ENCODE assay signal across 20 cellular contexts in the genomic region with DNA sequence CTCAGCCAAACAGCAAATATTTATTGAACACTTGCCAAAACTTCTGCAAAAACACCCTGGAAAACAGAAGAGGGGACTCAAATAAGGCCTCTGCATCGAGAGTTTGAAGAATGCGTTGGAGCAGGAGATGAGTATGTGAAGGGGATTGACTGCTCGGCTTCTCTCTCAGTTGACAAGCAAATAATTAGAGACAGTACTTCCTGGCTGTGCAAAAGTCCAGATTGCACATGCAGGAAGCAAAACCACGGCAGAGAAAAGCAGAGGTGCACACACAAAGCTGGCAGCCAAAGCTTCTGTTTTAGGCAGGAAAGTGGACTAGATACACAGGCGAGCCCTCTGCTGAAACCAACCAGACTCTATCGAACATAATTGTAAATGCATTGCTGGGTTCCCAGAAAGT.
"Had no signal": no experiment of that assay in that cellular context is flagged by ENCODE, and none has a peak within 500 bp of the region (broad histone marks: within the 10 kb centered on the region; RNA-seq: fewer than 3 reads in every experiment).

No MANE protein-coding gene starts in this region.

- H3K27me3 Mint-ChIP-seq: dendritic cell treated with granulocyte-macrophage colony-stimulating factor and Interleukin-4, amounts not matched to agents 40 ng/mL and 50 ng/mL, for 4 days; naive B cell; stimulated activated naive CD8-positive, alpha-beta T cell treated with anti-CD3 and anti-CD28 coated beads, Interleukin-15, Interleukin-2, amounts not matched to agents 100 ng/mL and 50 ng/mL, for 24 hours had no signal

- H3K27ac ChIP-seq: foreskin keratinocyte, psoas muscle, right lobe of liver, tibial nerve, upper lobe of right lung, vagina had no signal

- H3K36me3 Mint-ChIP-seq: immature natural killer cell; naive B cell; stimulated activated effector memory CD8-positive, alpha-beta T cell treated with anti-CD3 and anti-CD28 coated beads, Interleukin-12 subunit alpha, Interleukin-12 subunit beta, amount 100 ng/mL, for 72 hours had no signal

- ATAC-seq: foreskin keratinocyte; left cardiac atrium; left ventricle myocardium superior; psoas muscle; stimulated activated effector memory CD8-positive, alpha-beta T cell treated with anti-CD3 and anti-CD28 coated beads, Interleukin-12 subunit alpha, Interleukin-12 subunit beta, amount 100 ng/mL, for 72 hours; upper lobe of right lung had no signal

- H3K4me3 ChIP-seq: psoas muscle, right lobe of liver, tibial nerve, upper lobe of right lung, vagina had no signal

- H3K4me3 Mint-ChIP-seq: dendritic cell treated with granulocyte-macrophage colony-stimulating factor and Interleukin-4, amounts not matched to agents 40 ng/mL and 50 ng/mL, for 4 days; immature natural killer cell; naive B cell; nephron; stimulated activated effector memory CD8-positive, alpha-beta T cell treated with anti-CD3 and anti-CD28 coated beads, Interleukin-12 subunit alpha, Interleukin-12 subunit beta, amount 100 ng/mL, for 72 hours; stimulated activated naive CD8-positive, alpha-beta T cell treated with anti-CD3 and anti-CD28 coated beads, Interleukin-15, Interleukin-2, amounts not matched to agents 100 ng/mL and 50 ng/mL, for 24 hours had no signal

- H3K9me3 ChIP-seq: psoas muscle, upper lobe of right lung, vagina had no signal

- H3K27ac Mint-ChIP-seq: dendritic cell treated with granulocyte-macrophage colony-stimulating factor and Interleukin-4, amounts not matched to agents 40 ng/mL and 50 ng/mL, for 4 days; immature natural killer cell; naive B cell; nephron; stimulated activated effector memory CD8-positive, alpha-beta T cell treated with anti-CD3 and anti-CD28 coated beads, Interleukin-12 subunit alpha, Interleukin-12 subunit beta, amount 100 ng/mL, for 72 hours; stimulated activated naive CD8-positive, alpha-beta T cell treated with anti-CD3 and anti-CD28 coated beads, Interleukin-15, Interleukin-2, amounts not matched to agents 100 ng/mL and 50 ng/mL, for 24 hours had no signal

- H3K9me3 Mint-ChIP-seq: dendritic cell treated with granulocyte-macrophage colony-stimulating factor and Interleukin-4, amounts not matched to agents 40 ng/mL and 50 ng/mL, for 4 days; immature natural killer cell had no signal

- DNase-seq: erythroblast; foreskin keratinocyte; immature natural killer cell; kidney; left cardiac atrium; left ventricle myocardium superior; mesendoderm; naive B cell; psoas muscle; retina; right lobe of liver; stimulated activated CD4-positive, alpha-beta T cell treated with anti-CD3 and anti-CD28 coated beads, Interleukin-4, amount 100 ng/mL, for 1 hour; stimulated activated CD8-positive, alpha-beta memory T cell treated with anti-CD3 and anti-CD28 coated beads, Interleukin-4, amount 100 ng/mL, for 48 hours; upper lobe of right lung had no signal

- H3K36me3 ChIP-seq: right lobe of liver, tibial nerve, upper lobe of right lung, vagina had no signal

- H3K4me1 Mint-ChIP-seq: immature natural killer cell; naive B cell; nephron; stimulated activated effector memory CD8-positive, alpha-beta T cell treated with anti-CD3 and anti-CD28 coated beads, Interleukin-12 subunit alpha, Interleukin-12 subunit beta, amount 100 ng/mL, for 72 hours had no signal
